ENCODE assay signal across 16 cellular contexts in genomic region chr12:62843714-62844113, GRCh38.
"Had no signal": no experiment of that assay in that cellular context is flagged by ENCODE, and none has a peak within 500 bp of the region (broad histone marks: within the 10 kb centered on the region; RNA-seq: fewer than 3 reads in every experiment).

No MANE protein-coding gene starts in this region.

- H3K4me1 ChIP-seq: gastroesophageal sphincter, thyroid gland had no signal

- H3K9me3 ChIP-seq: gastroesophageal sphincter, pancreas, thyroid gland had no signal

- H3K27ac Mint-ChIP-seq: activated naive CD4-positive, alpha-beta T cell treated with anti-CD3 and anti-CD28 coated beads, Interleukin-2, amount 50 U/mL, for 24 hours; activated T-cell treated with anti-CD3 and anti-CD28 coated beads, Interleukin-2, amount 50 U/mL, for 24 hours; brain had no signal

- H3K36me3 Mint-ChIP-seq: activated naive CD4-positive, alpha-beta T cell treated with anti-CD3 and anti-CD28 coated beads, Interleukin-2, amount 50 U/mL, for 24 hours; brain had no signal

- ATAC-seq: gastroesophageal sphincter, left colon had no signal

- H3K4me1 Mint-ChIP-seq: activated naive CD4-positive, alpha-beta T cell treated with anti-CD3 and anti-CD28 coated beads, Interleukin-2, amount 50 U/mL, for 24 hours; central memory CD8-positive, alpha-beta T cell had no signal

- H3K27me3 ChIP-seq: gastroesophageal sphincter, pancreas, thyroid gland had no signal

- H3K9me3 Mint-ChIP-seq: activated naive CD4-positive, alpha-beta T cell treated with anti-CD3 and anti-CD28 coated beads, Interleukin-2, amount 50 U/mL, for 24 hours; activated T-cell treated with anti-CD3 and anti-CD28 coated beads, Interleukin-2, amount 50 U/mL, for 24 hours; central memory CD8-positive, alpha-beta T cell; neural crest cell had no signal

- DNase-seq: activated effector memory CD4-positive, alpha-beta T cell treated with Interleukin-2 at 50 U/mL for 16 hours; activated T-cell treated with anti-CD3 and anti-CD28 coated beads, Interleukin-2, amount 50 U/mL, for 24 hours; cortex of kidney; effector memory CD4-positive, alpha-beta T cell; left colon; pancreas; T-helper 2 cell; thyroid gland had no signal

- H3K27me3 Mint-ChIP-seq: brain had no signal

- H3K27ac ChIP-seq: epithelial cell of prostate, gastroesophageal sphincter, pancreas, thyroid gland had no signal

- H3K36me3 ChIP-seq: gastroesophageal sphincter, pancreas, thyroid gland had no signal

- H3K4me3 Mint-ChIP-seq: activated naive CD4-positive, alpha-beta T cell treated with anti-CD3 and anti-CD28 coated beads, Interleukin-2, amount 50 U/mL, for 24 hours; activated T-cell treated with anti-CD3 and anti-CD28 coated beads, Interleukin-2, amount 50 U/mL, for 24 hours; brain; central memory CD8-positive, alpha-beta T cell; neural crest cell had no signal

- H3K4me3 ChIP-seq: gastroesophageal sphincter, pancreas, smooth muscle cell, thyroid gland had no signal

- H3K4me2 ChIP-seq: smooth muscle cell had no signal

- FAIRE-seq: pancreas, TTC549 had no signal
